7 cellular contexts compared by ENCODE assay signal in genomic region chr10:79779310-79779938, GRCh38. TPM values are rescaled to one million over a fixed set of nuclear protein-coding genes. Genes with fewer than 3 reads are reported as not detected.
DNase-seq lines count a peak whose midpoint lies in the region; ATAC-seq, FAIRE-seq and TF ChIP-seq lines count a peak whose summit lies in the region.
"Not testable (repeated sequence)": the region's sequence is repeated elsewhere in the genome, so short reads cannot be mapped to it uniquely, and the experiment has no call there.

No MANE protein-coding gene starts in this region.

- H3K9me3 Mint-ChIP-seq in chondrocyte (ENCODE audit: low read depth), result not testable (repeated sequence)

- H3K36me3 Mint-ChIP-seq in chondrocyte (ENCODE audit: low read depth), result not testable (repeated sequence)

- H3K4me3 ChIP-seq in keratinocyte (ENCODE audit: control insufficient read depth in 2 of 3, extremely low read depth in 1 of 3, insufficient read depth in 2 of 3, low read depth in 1 of 3, low read length in 3 of 3); spleen: not testable (repeated sequence)

- H2AFZ ChIP-seq in keratinocyte (ENCODE audit: control insufficient read depth, low read length), result not testable (repeated sequence)

- H3K27me3 ChIP-seq in keratinocyte (ENCODE audit: control insufficient read depth, extremely low read depth, insufficient read depth, low read length); spleen (replicated peaks in 1 of 7): not testable (repeated sequence)

- H3K27me3 Mint-ChIP-seq in chondrocyte (ENCODE audit: low read depth), result not testable (repeated sequence)

- not testable (repeated sequence) for H3K9me3 ChIP-seq in keratinocyte (ENCODE audit: control insufficient read depth, low read depth, low read length); spleen

- not testable (repeated sequence) for H3K4me2 ChIP-seq in keratinocyte (ENCODE audit: control insufficient read depth, extremely low read depth, insufficient read depth, low read depth, low read length)

- not testable (repeated sequence) for H3K4me1 ChIP-seq in keratinocyte (ENCODE audit: control insufficient read depth, extremely low read depth, insufficient read depth, low read length); spleen

- H3K9ac ChIP-seq in keratinocyte (ENCODE audit: control insufficient read depth, extremely low read depth, insufficient read depth, low read length), result not testable (repeated sequence)

- H3K9me1 ChIP-seq in keratinocyte (ENCODE audit: control insufficient read depth, extremely low read depth, insufficient read depth, low read length), result not testable (repeated sequence)

- H4K20me1 ChIP-seq in keratinocyte (ENCODE audit: control insufficient read depth, extremely low read depth, insufficient read depth, low read length), result not testable (repeated sequence)

- ATAC-seq in GM18861 (IDR thresholded peaks at IDR 0.05; ENCODE audit: unreplicated experiment) (peak; percentile 73), HG02973 (IDR thresholded peaks at IDR 0.05; ENCODE audit: unreplicated experiment) (peak; percentile 91)

- H3K27ac ChIP-seq in keratinocyte (ENCODE audit: control insufficient read depth, insufficient read depth, low read length); spleen: not testable (repeated sequence)

- WGBS in spleen, 5 donors, result 6 to 11% (median 9%) methylated on average over 11 to 14 of the region's 14 CpGs

- TF ChIP-seq CTCF in chondrocyte (IDR thresholded peaks at IDR 0.05) (peak; percentile 81), keratinocyte (optimal IDR thresholded peaks at IDR 0.05 in 1 of 3, IDR thresholded peaks at IDR 0.05 in 1 of 3, conservative IDR thresholded peaks at IDR 0.05 in 1 of 3; ENCODE audit: extremely low read depth in 1 of 3, insufficient read depth in 2 of 3, low read length in 3 of 3) (peak in 1 of 3 experiments; percentile 50), spleen (IDR thresholded peaks at IDR 0.05 in 8 of 11, conservative IDR thresholded peaks at IDR 0.05 in 3 of 11) (peak in 9 of 11 experiments; percentile 9 to 81 (median 67))

- not testable (repeated sequence) for TF ChIP-seq POLR2A in spleen (IDR thresholded peaks at IDR 0.05)

- not testable (repeated sequence) for H3K79me2 ChIP-seq in keratinocyte (ENCODE audit: control insufficient read depth, insufficient read depth, low read length)

- dilution Hi-C loops in keratinocyte (cut with MboI; ENCODE audit: extremely low pct_ligation_motif_present, low sequenced_read_pairs), result not testable (repeated sequence)

- not testable (repeated sequence) for H3K27ac Mint-ChIP-seq in chondrocyte (ENCODE audit: unreplicated experiment)

- not testable (repeated sequence) for H3K4me1 Mint-ChIP-seq in chondrocyte (ENCODE audit: low read depth)

- not testable (repeated sequence) for FAIRE-seq in keratinocyte (lab: Jason Lieb, UNC)

- DNase-seq in NCI-H526 treated with DMSO at 0.1 percent for 48 hours (lab: John Stamatoyannopoulos, UW) (peak; percentile 0), keratinocyte (ENCODE audit: low read depth, low spot score) (peak; percentile 26), spleen (peak; percentile 90)
- peak; percentile 59 to 74 for DNase-seq in activated CD4-positive, alpha-beta T cell treated with anti-CD3 and anti-CD28 coated beads, Interleukin-2, amount 50 U/mL, for 48 hours
- DNase-seq in chondrocyte (ENCODE audit: low spot score), result not testable (repeated sequence)

- peak overlapping the region; percentile 38 for H3K4me3 Mint-ChIP-seq in chondrocyte (ENCODE audit: unreplicated experiment)

- H3K36me3 ChIP-seq in keratinocyte (ENCODE audit: control insufficient read depth in 2 of 2, extremely low read depth in 1 of 2, insufficient read depth in 2 of 2, low read length in 2 of 2); spleen: not testable (repeated sequence)

- intact Hi-C loops in spleen (cut with DNase I; ENCODE audit: low total_unique reads), result not testable (repeated sequence)

RNA-seq across cellular contexts. Expression of gene NUTM2E, which starts 47.1 kb away (rescaled TPM):
- total RNA-seq in chondrocyte (0.52 to 0.80 TPM (median 0.74 TPM) in 3 replicates), spleen (under 1 TPM in 1 of 7 donors, not detected in 6; 0.98 TPM)
- polyA plus RNA-seq in keratinocyte (0.17 to 0.26 TPM (median 0.24 TPM) in 3 replicates), spleen (under 1 TPM; 0.10 to 0.73 (median 0.63) TPM)
- polyA plus RNA-seq in keratinocyte (2011; ENCODE audit: low read depth), result not detected
- polyA plus RNA-seq in keratinocyte (2011; cell fraction: cytosol; rRNA removed), result 0.07 and 0.13 TPM in 2 replicates
- polyA plus RNA-seq in keratinocyte (2011; cell fraction: nucleus; rRNA removed), result 0.29 and 0.39 TPM in 2 replicates
- 0.07 and 0.32 TPM in 2 replicates for polyA plus RNA-seq in keratinocyte (2012; ENCODE audit: low replicate concordance)
- 0.06 to 0.26 TPM in 2 of 3 replicates, not detected in the other for polyA minus RNA-seq in keratinocyte
- not detected for polyA minus RNA-seq in keratinocyte (2011; cell fraction: cytosol; rRNA and poly(A)+ RNA removed)
- polyA minus RNA-seq in keratinocyte (2011; cell fraction: nucleus; rRNA and poly(A)+ RNA removed), result not detected in 2 replicates
